In genomic region chr19:14648506-14648905, GRCh38 we compare ENCODE assay signal across 2 cellular contexts.
TF ChIP-seq lines count a peak whose summit lies in the region.

No MANE protein-coding gene starts in this region.

TF ChIP-seq in HEK293, 187 proteins besides CTCF, POLR2A, EP300 and RAD21:
- TF ChIP-seq ZNF10 (tag by site-specific recombination; IDR thresholded peaks at IDR 0.05) (peak; percentile 96), ZNF843 (tag by site-specific recombination; IDR thresholded peaks at IDR 0.05) (no peak)

TF ChIP-seq in K562, 482 proteins besides CTCF, POLR2A, EP300 and RAD21:
- TF ChIP-seq POLR3G (IDR thresholded peaks at IDR 0.05; ENCODE audit: extremely low read depth, insufficient read length, insufficient replicate concordance): no peak
- TF ChIP-seq, protein P1, sequence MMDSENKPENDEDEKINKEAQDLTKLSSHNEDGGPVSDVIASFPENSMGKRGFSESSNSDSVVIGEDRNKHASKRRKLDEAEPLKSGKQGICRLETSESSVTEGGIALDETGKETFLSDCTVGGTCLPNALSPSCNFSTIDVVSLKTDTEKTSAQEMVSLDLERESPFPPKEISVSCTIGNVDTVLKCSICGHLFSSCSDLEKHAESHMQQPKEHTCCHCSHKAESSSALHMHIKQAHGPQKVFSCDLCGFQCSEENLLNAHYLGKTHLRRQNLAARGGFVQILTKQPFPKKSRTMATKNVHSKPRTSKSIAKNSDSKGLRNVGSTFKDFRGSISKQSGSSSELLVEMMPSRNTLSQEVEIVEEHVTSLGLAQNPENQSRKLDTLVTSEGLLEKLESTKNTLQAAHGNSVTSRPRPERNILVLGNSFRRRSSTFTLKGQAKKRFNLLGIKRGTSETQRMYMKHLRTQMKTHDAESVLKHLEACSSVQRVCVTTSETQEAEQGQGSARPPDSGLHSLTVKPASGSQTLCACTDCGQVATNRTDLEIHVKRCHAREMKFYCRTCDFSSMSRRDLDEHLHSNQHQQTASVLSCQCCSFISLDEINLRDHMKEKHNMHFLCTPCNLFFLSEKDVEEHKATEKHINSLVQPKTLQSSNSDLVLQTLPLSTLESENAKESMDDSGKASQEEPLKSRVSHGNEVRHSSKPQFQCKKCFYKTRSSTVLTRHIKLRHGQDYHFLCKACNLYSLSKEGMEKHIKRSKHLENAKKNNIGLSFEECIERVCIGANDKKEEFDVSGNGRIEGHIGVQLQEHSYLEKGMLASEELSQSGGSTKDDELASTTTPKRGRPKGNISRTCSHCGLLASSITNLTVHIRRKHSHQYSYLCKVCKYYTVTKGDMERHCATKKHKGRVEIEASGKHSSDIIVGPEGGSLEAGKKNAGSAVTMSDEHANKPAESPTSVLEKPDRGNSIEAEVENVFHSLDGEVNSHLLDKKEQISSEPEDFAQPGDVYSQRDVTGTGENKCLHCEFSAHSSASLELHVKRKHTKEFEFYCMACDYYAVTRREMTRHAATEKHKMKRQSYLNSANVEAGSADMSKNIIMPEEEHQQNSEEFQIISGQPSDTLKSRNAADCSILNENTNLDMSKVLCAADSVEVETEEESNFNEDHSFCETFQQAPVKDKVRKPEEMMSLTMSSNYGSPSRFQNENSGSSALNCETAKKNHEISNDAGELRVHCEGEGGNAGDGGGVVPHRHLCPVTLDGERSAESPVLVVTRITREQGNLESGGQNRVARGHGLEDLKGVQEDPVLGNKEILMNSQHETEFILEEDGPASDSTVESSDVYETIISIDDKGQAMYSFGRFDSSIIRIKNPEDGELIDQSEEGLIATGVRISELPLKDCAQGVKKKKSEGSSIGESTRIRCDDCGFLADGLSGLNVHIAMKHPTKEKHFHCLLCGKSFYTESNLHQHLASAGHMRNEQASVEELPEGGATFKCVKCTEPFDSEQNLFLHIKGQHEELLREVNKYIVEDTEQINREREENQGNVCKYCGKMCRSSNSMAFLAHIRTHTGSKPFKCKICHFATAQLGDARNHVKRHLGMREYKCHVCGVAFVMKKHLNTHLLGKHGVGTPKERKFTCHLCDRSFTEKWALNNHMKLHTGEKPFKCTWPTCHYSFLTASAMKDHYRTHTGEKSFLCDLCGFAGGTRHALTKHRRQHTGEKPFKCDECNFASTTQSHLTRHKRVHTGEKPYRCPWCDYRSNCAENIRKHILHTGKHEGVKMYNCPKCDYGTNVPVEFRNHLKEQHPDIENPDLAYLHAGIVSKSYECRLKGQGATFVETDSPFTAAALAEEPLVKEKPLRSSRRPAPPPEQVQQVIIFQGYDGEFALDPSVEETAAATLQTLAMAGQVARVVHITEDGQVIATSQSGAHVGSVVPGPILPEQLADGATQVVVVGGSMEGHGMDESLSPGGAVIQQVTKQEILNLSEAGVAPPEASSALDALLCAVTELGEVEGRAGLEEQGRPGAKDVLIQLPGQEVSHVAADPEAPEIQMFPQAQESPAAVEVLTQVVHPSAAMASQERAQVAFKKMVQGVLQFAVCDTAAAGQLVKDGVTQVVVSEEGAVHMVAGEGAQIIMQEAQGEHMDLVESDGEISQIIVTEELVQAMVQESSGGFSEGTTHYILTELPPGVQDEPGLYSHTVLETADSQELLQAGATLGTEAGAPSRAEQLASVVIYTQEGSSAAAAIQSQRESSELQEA (IDR thresholded peaks at IDR 0.05; ENCODE audit: low read depth): peak; percentile 60; the same call in 1 of the 2 replicates
- peak; percentile 47; the same call in 1 of the 2 replicates for TF ChIP-seq USF1 (CRISPR knock-in tag; IDR thresholded peaks at IDR 0.05)
- TF ChIP-seq ZNF134 (CRISPR knock-in tag; conservative IDR thresholded peaks at IDR 0.05): peak; percentile 97
- TF ChIP-seq TFE3 (CRISPR knock-in tag; IDR thresholded peaks at IDR 0.05): peak; percentile 18; the same call in 1 of the 2 replicates
- no peak for TF ChIP-seq CSDE1 (IDR thresholded peaks at IDR 0.05)
- TF ChIP-seq LARP7 (IDR thresholded peaks at IDR 0.05): no peak
- peak; percentile 59 for TF ChIP-seq RBM25 (IDR thresholded peaks at IDR 0.05; ENCODE audit: low read depth, low read length, severe bottlenecking)
- TF ChIP-seq KDM1A (IDR thresholded peaks at IDR 0.05): 0 out of 4 replicates have a peak, but pooled peaks of 1 of the 2 experiments have one; percentile 23
- TF ChIP-seq NR2C2 (CRISPR knock-in tag; IDR thresholded peaks at IDR 0.05): no peak
- no peak for TF ChIP-seq NR2C2 (tag; IDR thresholded peaks at IDR 0.05)
- no peak for TF ChIP-seq HDAC2 (IDR thresholded peaks at IDR 0.05)
- TF ChIP-seq MAZ (CRISPR knock-in tag; conservative IDR thresholded peaks at IDR 0.05 in 1 of 2, IDR thresholded peaks at IDR 0.05 in 1 of 2): no peak
- TF ChIP-seq SPI1 (IDR thresholded peaks at IDR 0.05; ENCODE audit: borderline replicate concordance, low read depth, low read length): no peak
- TF ChIP-seq BRF2 (IDR thresholded peaks at IDR 0.05; ENCODE audit: borderline replicate concordance, insufficient read depth, insufficient read length): no peak
